ENCODE assay signal across 24 cellular contexts in genomic region chr15:77866186-77866585, GRCh38.
"Had no signal": no experiment of that assay in that cellular context is flagged by ENCODE, and none has a peak within 500 bp of the region (broad histone marks: within the 10 kb centered on the region; RNA-seq: fewer than 3 reads in every experiment).

No MANE protein-coding gene starts in this region.

- DNase-seq: activated CD4-positive, alpha-beta memory T cell treated with anti-CD3 and anti-CD28 coated beads for 36 hours; activated CD4-positive, alpha-beta T cell treated with anti-CD3 and anti-CD28 coated beads, Interleukin-2, amount 10 ng/mL, durations not matched to agents 24 days and 14 days; activated CD4-positive, CD25-positive, alpha-beta regulatory T cell treated with anti-CD3 and anti-CD28 coated beads, Interleukin-2, amount 50 U/mL, for 72 hours; activated CD8-positive, alpha-beta memory T cell treated with anti-CD3 and anti-CD28 coated beads, Interleukin-2, amount 50 U/mL, for 4 hours; activated naive CD4-positive, alpha-beta T cell; activated T-cell treated with anti-CD3 and anti-CD28 coated beads, Interleukin-2, amount 50 U/mL, for 24 hours; adrenal gland; effector CD4-positive, alpha-beta T cell; esophagus squamous epithelium; foreskin melanocyte; heart right ventricle; retina; stimulated activated naive CD4-positive, alpha-beta T cell; T-helper 2 cell had no signal

- H3K27me3 ChIP-seq: adrenal gland, ascending aorta, neutrophil, ovary, tibial nerve had no signal

- H3K36me3 ChIP-seq: adrenal gland, ascending aorta, cardiac muscle cell, esophagus squamous epithelium, heart right ventricle, left lung, neutrophil, ovary, prostate gland, spleen, tibial nerve had no signal

- H3K9me3 ChIP-seq: adrenal gland, ascending aorta, esophagus squamous epithelium, heart right ventricle, left lung, neutrophil, ovary, prostate gland, spleen, tibial nerve had no signal

- H3K4me3 ChIP-seq: adrenal gland, ascending aorta, cardiac muscle cell, esophagus squamous epithelium, heart right ventricle, left lung, ovary, prostate gland, spleen, tibial nerve had no signal

- ATAC-seq: activated naive CD4-positive, alpha-beta T cell treated with anti-CD3 and anti-CD28 coated beads, Interleukin-2, amount 50 U/mL, for 72 hours; activated T-helper 17 cell treated with anti-CD3 and anti-CD28 coated beads, Interleukin-2, amount 50 U/mL, for 72 hours; heart right ventricle; left lung had no signal

- H3K4me1 ChIP-seq: adrenal gland, heart right ventricle, left lung, prostate gland, tibial nerve had no signal

- H3K27ac ChIP-seq: adrenal gland, ascending aorta, cardiac muscle cell, esophagus squamous epithelium, heart right ventricle, left lung, neutrophil, ovary, prostate gland, spleen, tibial nerve had no signal
